16 cellular contexts compared by ENCODE assay signal in genomic region chr1:109383087-109383779, GRCh38. TPM values are rescaled to one million over a fixed set of nuclear protein-coding genes. Genes with fewer than 3 reads are reported as not detected.
DNase-seq lines count a peak whose midpoint lies in the region; ATAC-seq and TF ChIP-seq lines count a peak whose summit lies in the region.
"Had no signal": no experiment of that assay in that cellular context is flagged by ENCODE, and none has a peak within 500 bp of the region (broad histone marks: within the 10 kb centered on the region; RNA-seq: fewer than 3 reads in every experiment).

No MANE protein-coding gene starts in this region.

- H3F3A ChIP-seq in neural progenitor cell (ENCODE audit: low read depth), result peaks cover 18% of the 10 kb centered on the region

- H3K27me3 ChIP-seq in esophagus muscularis mucosa (no peaks in the 10 kb centered on the region), neural progenitor cell (no peaks in the 10 kb centered on the region), transverse colon (no peaks in the 10 kb centered on the region)

- CTCF ChIA-PET in WTC11 (lab: Charles Lee), result interaction anchor here (1.0 to 3.6 kb wide), 3 partner anchors 15 to 256 kb away, joined by 3 to 23 read pairs (median 3); partner anchors contain the start of gene SORT1

- H3K79me2 ChIP-seq in neural progenitor cell (ENCODE audit: low read depth), result peaks cover 97% of the 10 kb centered on the region

- WGBS in esophagus muscularis mucosa, result 65% methylated on average over 2 of the region's 2 CpGs
- 67 to 71% methylated on average over 2 of the region's 2 CpGs for WGBS in transverse colon (ENCODE audit: low coverage in 1 of 2), 2 donors

- intact Hi-C loops in esophagus muscularis mucosa (cut with DNase I) (no loop called here), transverse colon (cut with DNase I; ENCODE audit: low total_unique reads) (no loop called here)

- peak; percentile 91 for ATAC-seq in WTC11
- no peak for ATAC-seq in GM18907 (IDR thresholded peaks at IDR 0.05; ENCODE audit: unreplicated experiment)
- ATAC-seq: stimulated activated naive B cell treated with anti-CD40 and anti-IgM and Interleukin-4, amounts not matched to agents 10 μg/mL and 1 μg/mL and 100 μg/mL, for 72 hours had no signal

- H3K27me3 Mint-ChIP-seq in WTC11 (ENCODE audit: low read depth) (no peaks in the 10 kb centered on the region), neural progenitor cell (ENCODE audit: insufficient read depth, low read depth) (no peaks in the 10 kb centered on the region)

- no peak overlapping the region for H2AFZ ChIP-seq in neural progenitor cell (replicated peaks)

- no peak for DNase-seq in WTC11 (ENCODE audit: low spot score)
- DNase-seq in esophagus muscularis mucosa (ENCODE audit: extremely low spot score), result no peak
- peak; percentile 46 for DNase-seq in neural progenitor cell (ENCODE audit: low spot score)
- DNase-seq in transverse colon, result no peak
- no peak for DNase-seq in NCI-H128 (lab: John Stamatoyannopoulos, UW; ENCODE audit: unreplicated experiment)
- DNase-seq in HPDE6-E6E7 (ENCODE audit: extremely low spot score), result no peak
- DNase-seq: activated CD4-positive, alpha-beta T cell treated with anti-CD3 and anti-CD28 coated beads, Interleukin-2, amount 50 U/mL, for 48 hours; NCI-H1417; NCI-H510A treated with DMSO at 0.1 percent for 48 hours; stimulated activated CD4-positive, alpha-beta T cell treated with anti-CD3 and anti-CD28 coated beads, Interleukin-4, amount 100 ng/mL, for 4 hours; stimulated activated naive B cell treated with anti-CD40 and anti-IgM and Interleukin-4, amounts not matched to agents 10 μg/mL and 1 μg/mL and 100 μg/mL, for 72 hours had no signal

- no peak for TF ChIP-seq EP300 in esophagus muscularis mucosa (IDR thresholded peaks at IDR 0.05)
- no peak for TF ChIP-seq EP300 in transverse colon (IDR thresholded peaks at IDR 0.05; ENCODE audit: low read depth)

- H3K4me1 ChIP-seq in esophagus muscularis mucosa, result peaks cover 61 to 99% (median 92%) of the 10 kb centered on the region in 4 donors
- peaks cover 16% of the 10 kb centered on the region for H3K4me1 ChIP-seq in neural progenitor cell
- peaks cover 0 to 37% (median 13%) of the 10 kb centered on the region in 4 donors for H3K4me1 ChIP-seq in transverse colon
- H3K4me1 ChIP-seq: prostate gland had no signal

- no peak overlapping the region for H3K9ac ChIP-seq in neural progenitor cell

- H3K9me3 Mint-ChIP-seq in WTC11, result peaks cover 10% of the 10 kb centered on the region
- no peaks in the 10 kb centered on the region for H3K9me3 Mint-ChIP-seq in neural progenitor cell
- H3K9me3 Mint-ChIP-seq: stimulated activated naive B cell treated with anti-CD40 and anti-IgM and Interleukin-4, amounts not matched to agents 10 μg/mL and 1 μg/mL and 100 μg/mL, for 72 hours; T-helper 2 cell treated with Interferon-gamma antibody and Interleukin-4, amounts not matched to agents 5 μg/mL and 100 μg/mL, for 36 hours had no signal

- H3K27ac ChIP-seq in esophagus muscularis mucosa (replicated peaks in 1 of 4), result peak overlapping the region; percentile 70 to 91 (median 86)
- H3K27ac ChIP-seq in neural progenitor cell, result peak overlapping the region; percentile 73
- H3K27ac ChIP-seq in transverse colon, result peak overlapping the region; percentile 15 to 27 (median 24)
- H3K27ac ChIP-seq: epithelial cell of prostate, prostate gland had no signal

- H3K4me3 Mint-ChIP-seq in WTC11 (no peak overlapping the region), neural progenitor cell (no peak overlapping the region)
- H3K4me3 Mint-ChIP-seq: IgD-negative memory B cell; stimulated activated naive B cell treated with anti-CD40 and anti-IgM and Interleukin-4, amounts not matched to agents 10 μg/mL and 1 μg/mL and 100 μg/mL, for 72 hours; T-helper 2 cell treated with Interferon-gamma antibody and Interleukin-4, amounts not matched to agents 5 μg/mL and 100 μg/mL, for 36 hours had no signal

- H3K9me3 ChIP-seq in esophagus muscularis mucosa (no peaks in the 10 kb centered on the region), neural progenitor cell (ENCODE audit: low read depth) (no peaks in the 10 kb centered on the region), transverse colon (no peaks in the 10 kb centered on the region)
- H3K9me3 ChIP-seq: prostate gland had no signal

- TF ChIP-seq CTCF in WTC11 (IDR thresholded peaks at IDR 0.05), result no peak
- TF ChIP-seq CTCF in esophagus muscularis mucosa (IDR thresholded peaks at IDR 0.05), result no peak
- no peak for TF ChIP-seq CTCF in neural progenitor cell (IDR thresholded peaks at IDR 0.05)
- no peak for TF ChIP-seq CTCF in transverse colon (IDR thresholded peaks at IDR 0.05)

- POLR2A ChIA-PET in WTC11 (lab: Charles Lee), result interaction anchor here (1.2 to 1.3 kb wide), 2 partner anchors 14 to 100 kb away, joined by 5 to 6 read pairs; partner anchors contain the start of genes PSRC1 and SORT1

- peaks cover 13% of the 10 kb centered on the region for H4K20me1 ChIP-seq in neural progenitor cell (ENCODE audit: low read depth)

- no peak for TF ChIP-seq POLR2A in esophagus muscularis mucosa (IDR thresholded peaks at IDR 0.05; ENCODE audit: low read depth)
- no peak for TF ChIP-seq POLR2A in transverse colon (IDR thresholded peaks at IDR 0.05)

- H3K36me3 ChIP-seq in esophagus muscularis mucosa (no peaks in the 10 kb centered on the region), neural progenitor cell (no peaks in the 10 kb centered on the region), transverse colon (no peaks in the 10 kb centered on the region)
- H3K36me3 ChIP-seq: prostate gland had no signal

- peaks cover 33% of the 10 kb centered on the region for H3K4me1 Mint-ChIP-seq in WTC11
- H3K4me1 Mint-ChIP-seq in neural progenitor cell, result peaks cover 9% of the 10 kb centered on the region
- H3K4me1 Mint-ChIP-seq: IgD-negative memory B cell had no signal

- peak overlapping the region; percentile 25 for H3K4me2 ChIP-seq in neural progenitor cell

- H3K4me3 ChIP-seq in esophagus muscularis mucosa (no peak overlapping the region), neural progenitor cell (no peak overlapping the region), transverse colon (no peak overlapping the region)
- H3K4me3 ChIP-seq: prostate gland had no signal

- peaks cover 10% of the 10 kb centered on the region for H3K36me3 Mint-ChIP-seq in WTC11
- no peaks in the 10 kb centered on the region for H3K36me3 Mint-ChIP-seq in neural progenitor cell
- H3K36me3 Mint-ChIP-seq: IgD-negative memory B cell; stimulated activated naive B cell treated with anti-CD40 and anti-IgM and Interleukin-4, amounts not matched to agents 10 μg/mL and 1 μg/mL and 100 μg/mL, for 72 hours had no signal

- H3K27ac Mint-ChIP-seq in WTC11 (peak overlapping the region; percentile 69), neural progenitor cell (no peak overlapping the region)
- H3K27ac Mint-ChIP-seq: stimulated activated naive B cell treated with anti-CD40 and anti-IgM and Interleukin-4, amounts not matched to agents 10 μg/mL and 1 μg/mL and 100 μg/mL, for 72 hours; T-helper 2 cell treated with Interferon-gamma antibody and Interleukin-4, amounts not matched to agents 5 μg/mL and 100 μg/mL, for 36 hours had no signal

- in situ Hi-C loops in transverse colon (cut with MboI; ENCODE audit: low pct_ligation_motif_present in 1 of 4, low pct_unique_long_range_greater_than_20kb in 1 of 4, low sequenced_read_pairs in 3 of 4), result no loop called here

TF ChIP-seq in WTC11, 78 proteins besides CTCF, POLR2A, EP300 and RAD21 (continues in another document):
- TF ChIP-seq GRHL2 (CRISPR knock-in tag; IDR thresholded peaks at IDR 0.05; ENCODE audit: insufficient replicate concordance, severe bottlenecking) (no peak), TP53 (CRISPR knock-in tag; IDR thresholded peaks at IDR 0.05) (no peak), TEAD1 (CRISPR knock-in tag; IDR thresholded peaks at IDR 0.05) (0 out of 2 replicates have a peak, but pooled peaks have one; percentile 47), MLX (CRISPR knock-in tag; IDR thresholded peaks at IDR 0.05) (no peak), FOXP1 (CRISPR knock-in tag; IDR thresholded peaks at IDR 0.05; ENCODE audit: borderline replicate concordance) (no peak), TEAD4 (CRISPR knock-in tag; IDR thresholded peaks at IDR 0.05) (peak; percentile 71; the same call in 1 of the 2 replicates), SMAD3 (CRISPR knock-in tag; IDR thresholded peaks at IDR 0.05; ENCODE audit: borderline replicate concordance) (no peak), NR3C1 (CRISPR knock-in tag; conservative IDR thresholded peaks at IDR 0.05; ENCODE audit: low read depth) (no peak), MYBL2 (CRISPR knock-in tag; IDR thresholded peaks at IDR 0.05) (no peak), ZNF317 (CRISPR knock-in tag; IDR thresholded peaks at IDR 0.05; ENCODE audit: borderline replicate concordance, low read depth) (no peak), ZBTB21 (CRISPR knock-in tag; IDR thresholded peaks at IDR 0.05; ENCODE audit: borderline replicate concordance) (no peak)

RNA-seq across cellular contexts. Expression of gene SORT1, which starts 14.5 kb away (rescaled TPM):
- total RNA-seq in WTC11 (2021) (50.2 to 60.8 TPM (median 55.9 TPM) in 3 replicates), esophagus muscularis mucosa (100 to 1,000 TPM in 3 of 4 donors, 10 to 100 TPM in 1; 92.6 to 136 (median 134) TPM), neural progenitor cell (ENCODE audit: low replicate concordance) (33.3 and 38.9 TPM in 2 replicates), transverse colon (10 to 100 TPM; 53.5 to 79.3 (median 66.2) TPM)

RNA-seq across cellular contexts. Expression of gene PSMA5, which starts 43.0 kb away (rescaled TPM):
- total RNA-seq in WTC11 (2021) (115 to 150 TPM (median 119 TPM) in 3 replicates), esophagus muscularis mucosa (10 to 100 TPM; 15.8 to 29.8 (median 27.4) TPM), neural progenitor cell (ENCODE audit: low replicate concordance) (49.9 and 62.0 TPM in 2 replicates), transverse colon (10 to 100 TPM; 28.4 to 41.8 (median 33.3) TPM)

Comparison
In these comparisons a context has a peak if more than half of its experiments do, and no peak if none do; other contexts are left out.
1. H3K27ac ChIP-seq: peak in every context shown above with its lines; median percentile 86 in esophagus muscularis mucosa; 73 in neural progenitor cell; 24 in transverse colon.